8 cellular contexts compared by ENCODE assay signal in genomic region chr1:213986925-213987250, GRCh38. TPM values are rescaled to one million over a fixed set of nuclear protein-coding genes. Genes with fewer than 3 reads are reported as not detected.
DNase-seq lines count a peak whose midpoint lies in the region; ATAC-seq and TF ChIP-seq lines count a peak whose summit lies in the region.

No MANE protein-coding gene starts in this region.

- H3K9me3 Mint-ChIP-seq in activated T-cell treated with anti-CD3 and anti-CD28 coated beads, Interleukin-2, amount 50 U/mL, for 4 hours = no peaks in the 10 kb centered on the region

- H3K27me3 Mint-ChIP-seq in activated T-cell treated with anti-CD3 and anti-CD28 coated beads, Interleukin-2, amount 50 U/mL, for 4 hours (ENCODE audit: low read depth) = peaks cover 87% of the 10 kb centered on the region

- peak overlapping the region; percentile 92 for H3K4me2 ChIP-seq in mesenchymal stem cell (ENCODE audit: low read length, poor library complexity, severe bottlenecking)

- H3K4me3 ChIP-seq in body of pancreas (peak overlapping the region in 1 of 2 donors; percentile 39), mesenchymal stem cell (ENCODE audit: insufficient read depth in 1 of 2, low read depth in 1 of 2, low read length in 2 of 2) (peak overlapping the region in 1 of 2 experiments; percentile 85), thyroid gland (replicated peaks in 1 of 3) (peak overlapping the region in 1 of 3 donors; percentile 47), tibial nerve (peak overlapping the region in 2 of 4 donors; percentile 51 to 65)

- no peaks in the 10 kb centered on the region for H3K79me1 ChIP-seq in mesenchymal stem cell (replicated peaks; ENCODE audit: low read length, poor library complexity, severe bottlenecking)

- peak overlapping the region; percentile 39 to 97 (median 87) for H3K27ac ChIP-seq in body of pancreas
- H3K27ac ChIP-seq in mesenchymal stem cell (ENCODE audit: low read length, poor library complexity, severe bottlenecking) = no peak overlapping the region
- peak overlapping the region; percentile 88 to 93 (median 92) for H3K27ac ChIP-seq in thyroid gland
- H3K27ac ChIP-seq in tibial nerve = no peak overlapping the region

- H3K14ac ChIP-seq in mesenchymal stem cell (ENCODE audit: low read length in 2 of 2) = no peak overlapping the region

- H3K27me3 ChIP-seq in body of pancreas (peaks cover 0 to 7% of the 10 kb centered on the region in 2 donors), mesenchymal stem cell (ENCODE audit: control insufficient read depth in 1 of 2, insufficient read depth in 1 of 2, low read length in 2 of 2) (peaks cover 76 to 78% of the 10 kb centered on the region in 2 experiments), thyroid gland (no peaks in the 10 kb centered on the region), tibial nerve (peaks cover 4 to 74% of the 10 kb centered on the region in 2 donors)

- H3K36me3 ChIP-seq in body of pancreas (replicated peaks in 1 of 2; ENCODE audit: insufficient read depth in 1 of 2, low read depth in 2 of 2) (no peaks in the 10 kb centered on the region), mesenchymal stem cell (ENCODE audit: control insufficient read depth in 1 of 2, insufficient read depth in 2 of 2, low read depth in 1 of 2, low read length in 2 of 2) (no peaks in the 10 kb centered on the region), thyroid gland (no peaks in the 10 kb centered on the region), tibial nerve (no peaks in the 10 kb centered on the region)

- H3K36me3 Mint-ChIP-seq in activated T-cell treated with anti-CD3 and anti-CD28 coated beads, Interleukin-2, amount 50 U/mL, for 4 hours (ENCODE audit: insufficient read depth) = no peaks in the 10 kb centered on the region

- no peak overlapping the region for H3K23ac ChIP-seq in mesenchymal stem cell (ENCODE audit: low read length in 2 of 2)

- H2BK15ac ChIP-seq in mesenchymal stem cell (ENCODE audit: low read depth, poor library complexity, severe bottlenecking) = no peak overlapping the region

- no peak for DNase-seq in activated T-cell treated with anti-CD3 and anti-CD28 coated beads, Interleukin-2, amount 50 U/mL, for 4 hours
- no peak for DNase-seq in activated T-cell treated with anti-CD3 and anti-CD28 coated beads, Interleukin-2, amount 50 U/mL, for 48 hours
- DNase-seq in body of pancreas (no peak), mesenchymal stem cell (no peak), thyroid gland (no peak), NCI-H446 treated with DMSO at 0.1 percent for 48 hours (lab: John Stamatoyannopoulos, UW) (no peak), SKM-1 treated with dmso at 0.1 percent for 144 hours (lab: John Stamatoyannopoulos, UW; ENCODE audit: unreplicated experiment) (no peak), tibial nerve (ENCODE audit: low spot score in 2 of 2) (no peak)

- intact Hi-C loops in body of pancreas (cut with DNase I) (no loop called here), thyroid gland (cut with DNase I) (loop anchor here (5.0 kb wide), 1 partner anchor 50 kb away; no protein-coding TSS in a partner anchor)

- TF ChIP-seq POLR2A in body of pancreas (IDR thresholded peaks at IDR 0.05) (no peak), thyroid gland (IDR thresholded peaks at IDR 0.05) (no peak), tibial nerve (IDR thresholded peaks at IDR 0.05) (no peak)

- H2BK12ac ChIP-seq in mesenchymal stem cell (ENCODE audit: low read length in 2 of 2) = no peak overlapping the region

- H2AK5ac ChIP-seq in mesenchymal stem cell (ENCODE audit: low read length, severe bottlenecking) = no peak overlapping the region

- H3K4ac ChIP-seq in mesenchymal stem cell (ENCODE audit: low read depth in 1 of 2, low read length in 2 of 2) = no peak overlapping the region

- no peak overlapping the region for H2BK5ac ChIP-seq in mesenchymal stem cell (ENCODE audit: low read depth, low read length, poor library complexity, severe bottlenecking)

- no peak overlapping the region for H4K8ac ChIP-seq in mesenchymal stem cell (ENCODE audit: low read length)

- H4K91ac ChIP-seq in mesenchymal stem cell (ENCODE audit: low read length) = no peak overlapping the region

- TF ChIP-seq CTCF in body of pancreas (IDR thresholded peaks at IDR 0.05) (no peak), thyroid gland (IDR thresholded peaks at IDR 0.05) (no peak), tibial nerve (IDR thresholded peaks at IDR 0.05) (no peak)

- peak overlapping the region; percentile 60 for H3K9ac ChIP-seq in mesenchymal stem cell (ENCODE audit: low read length)

- H3K18ac ChIP-seq in mesenchymal stem cell (ENCODE audit: low read depth in 1 of 2, low read length in 2 of 2) = no peak overlapping the region

- 5 to 7% methylated on average over 6 of the region's 6 CpGs for WGBS in body of pancreas, 2 donors
- 2% methylated on average over 4 of the region's 6 CpGs for WGBS in mesenchymal stem cell
- 20 to 25% methylated on average over 6 of the region's 6 CpGs for WGBS in thyroid gland, 2 donors
- WGBS in tibial nerve, 2 donors = 7 to 8% methylated on average over 6 of the region's 6 CpGs

- no peak for TF ChIP-seq EP300 in tibial nerve (IDR thresholded peaks at IDR 0.05)

- H2BK120ac ChIP-seq in mesenchymal stem cell (ENCODE audit: low read depth, low read length) = no peak overlapping the region

- H2AFZ ChIP-seq in mesenchymal stem cell (ENCODE audit: low read depth, low read length) = no peak overlapping the region

- peaks cover 35% of the 10 kb centered on the region for H3K4me1 Mint-ChIP-seq in activated T-cell treated with anti-CD3 and anti-CD28 coated beads, Interleukin-2, amount 50 U/mL, for 4 hours (ENCODE audit: low read depth)

- peak overlapping the region; percentile 67 for H3K4me3 Mint-ChIP-seq in activated T-cell treated with anti-CD3 and anti-CD28 coated beads, Interleukin-2, amount 50 U/mL, for 4 hours

- H3K4me1 ChIP-seq in body of pancreas (peaks cover 52% of the 10 kb centered on the region), mesenchymal stem cell (ENCODE audit: control insufficient read depth, insufficient read depth, low read depth, low read length) (peaks cover 26% of the 10 kb centered on the region), thyroid gland (peaks cover 43 to 50% of the 10 kb centered on the region in 2 donors), tibial nerve (peaks cover 0 to 54% (median 23%) of the 10 kb centered on the region in 4 donors)

- H3K9me3 ChIP-seq in body of pancreas = no peaks in the 10 kb centered on the region
- peaks cover 3% of the 10 kb centered on the region for H3K9me3 ChIP-seq in mesenchymal stem cell (ENCODE audit: control insufficient read depth, low read length)
- H3K9me3 ChIP-seq in thyroid gland = no peaks in the 10 kb centered on the region
- no peaks in the 10 kb centered on the region for H3K9me3 ChIP-seq in tibial nerve

- ATAC-seq in activated T-cell treated with anti-CD3 and anti-CD28 coated beads, Interleukin-2, amount 50 U/mL, for 4 hours = no peak
- no peak for ATAC-seq in body of pancreas

RNA-seq across cellular contexts. Expression of gene PROX1, which starts 0.9 kb away (rescaled TPM):
- under 1 TPM; 0.03 to 0.13 (median 0.08) TPM for total RNA-seq in activated T-cell treated with anti-CD3 and anti-CD28 coated beads, Interleukin-2, amount 50 U/mL, for 4 hours
- total RNA-seq in body of pancreas = 10 to 100 TPM; 13.7 to 27.4 TPM
- 0.10 TPM for polyA plus RNA-seq in mesenchymal stem cell (2013, experiment 1 of 2)
- 0.11 TPM for polyA plus RNA-seq in mesenchymal stem cell (2013, experiment 2 of 2)
- total RNA-seq in thyroid gland = 10 to 100 TPM; 34.6 to 51.3 (median 38.4) TPM
- 1 to 10 TPM in 2 of 4 donors, under 1 TPM in 2; 0.84 to 1.2 (median 1.0) TPM for total RNA-seq in tibial nerve

Comparison
In these comparisons a context has a peak if more than half of its experiments do, and no peak if none do; other contexts are left out.
1. H3K27ac ChIP-seq: peak in body of pancreas (4 of 4) and thyroid gland (3 of 3); none in mesenchymal stem cell (single experiment) and tibial nerve (0 of 4).
2. RNA of gene PROX1, which starts 0.9 kb away (total RNA-seq): 34.6 to 51.3 TPM in thyroid gland and 13.7 to 27.4 TPM in body of pancreas; 0.84 to 1.2 TPM in tibial nerve and 0.03 to 0.13 TPM in activated T-cell treated with anti-CD3 and anti-CD28 coated beads, Interleukin-2, amount 50 U/mL, for 4 hours; every median in the first group is over 4 times any median in the second.